In the genomic region with DNA sequence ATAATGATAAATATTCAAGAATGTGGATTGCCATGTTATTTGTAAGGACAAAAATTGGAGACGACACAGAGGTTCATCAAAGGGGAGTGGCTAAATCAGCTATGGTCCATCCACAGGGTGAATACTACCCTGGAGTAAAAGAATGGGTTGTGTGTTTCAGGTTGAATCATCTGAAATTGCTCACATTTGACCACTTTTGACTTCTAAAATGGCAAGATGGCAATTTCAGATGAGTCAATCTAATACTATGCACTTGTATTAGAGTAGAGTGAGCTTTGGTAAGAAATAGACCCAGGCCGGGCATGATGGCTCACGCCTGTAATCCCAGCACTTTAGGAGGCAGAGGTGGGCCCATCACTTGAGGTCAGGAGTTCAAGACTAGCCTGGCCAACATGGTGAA, we compare ENCODE assay signal across 20 cellular contexts.
DNase-seq lines count a peak whose midpoint lies in the region; ATAC-seq, FAIRE-seq and TF ChIP-seq lines count a peak whose summit lies in the region.
"Had no signal": no experiment of that assay in that cellular context is flagged by ENCODE, and none has a peak within 500 bp of the region (broad histone marks: within the 10 kb centered on the region; RNA-seq: fewer than 3 reads in every experiment).

No MANE protein-coding gene starts in this region.

- peak; percentile 90 for FAIRE-seq in H54 (lab: Jason Lieb, UNC)

- no peaks in the 10 kb centered on the region for H3K36me3 Mint-ChIP-seq in immature natural killer cell
- H3K36me3 Mint-ChIP-seq: activated naive CD8-positive, alpha-beta T cell had no signal

- CTCF ChIA-PET in SK-N-SH (lab: Yijun Ruan, JAX), result no interaction called here

- intact Hi-C loops in left colon (cut with DNase I, micrococcal nuclease), result no loop called here

- peaks cover 3% of the 10 kb centered on the region for H3F3A ChIP-seq in SK-N-SH (replicated peaks; ENCODE audit: insufficient read depth)

- no peak overlapping the region for H3K9ac ChIP-seq in SK-N-SH

- no peak for TF ChIP-seq RAD21 in SK-N-SH (IDR thresholded peaks at IDR 0.05; ENCODE audit: low read length)

- TF ChIP-seq EP300 in SK-N-SH (IDR thresholded peaks at IDR 0.05; ENCODE audit: borderline replicate concordance in 1 of 2, low read depth in 1 of 2, low read length in 1 of 2), result no peak

- no peaks in the 10 kb centered on the region for H4K20me1 ChIP-seq in SK-N-SH (ENCODE audit: insufficient read depth)

- no peaks in the 10 kb centered on the region for H3K79me2 ChIP-seq in SK-N-SH (ENCODE audit: insufficient read depth)

- H3K27ac Mint-ChIP-seq in immature natural killer cell, result no peak overlapping the region
- H3K27ac Mint-ChIP-seq: activated naive CD8-positive, alpha-beta T cell; effector memory CD8-positive, alpha-beta T cell had no signal

- H3K9me2 ChIP-seq in SK-N-SH, result no peaks in the 10 kb centered on the region

- no peaks in the 10 kb centered on the region for H3K4me1 Mint-ChIP-seq in immature natural killer cell

- peak; percentile 89 for DNase-seq in ELR (ENCODE audit: low read depth)
- DNase-seq in H54 (ENCODE audit: insufficient read length, low spot score), result peak; percentile 90
- no peak for DNase-seq in SK-N-SH
- peak; percentile 57 for DNase-seq in iris pigment epithelial cell (ENCODE audit: low read depth)
- DNase-seq in NCI-H69 (lab: John Stamatoyannopoulos, UW), result no peak
- DNase-seq in left colon, result no peak
- no peak for DNase-seq in immature natural killer cell
- DNase-seq in stimulated activated CD4-positive, alpha-beta T cell treated with anti-CD3 and anti-CD28 coated beads, Interleukin-4, amount 100 ng/mL, for 4 hours, result no peak
- DNase-seq: activated CD4-positive, CD25-positive, alpha-beta regulatory T cell treated with anti-CD3 and anti-CD28 coated beads, Interleukin-2, amount 50 U/mL, for 72 hours; activated CD8-positive, alpha-beta memory T cell treated with anti-CD3 and anti-CD28 coated beads, Interleukin-2, amount 50 U/mL, for 4 hours; central memory CD4-positive, alpha-beta T cell; effector memory CD8-positive, alpha-beta T cell; foreskin melanocyte; Kasumi-1; left ventricle myocardium superior; NCI-H1417 treated with DMSO at 0.1 percent for 48 hours; SIG-M5; transverse colon had no signal

- no peak overlapping the region for H3K4me2 ChIP-seq in SK-N-SH

- no peak for ATAC-seq in left colon
- ATAC-seq: effector memory CD8-positive, alpha-beta T cell; left ventricle myocardium superior had no signal

- H3K27ac ChIP-seq in SK-N-SH (ENCODE audit: low read depth in 2 of 2, low read length in 1 of 2), result no peak overlapping the region
- H3K27ac ChIP-seq: skin epidermis, transverse colon had no signal

- 64% methylated on average over 3 of the region's 3 CpGs for WGBS in SK-N-SH (ENCODE audit: low lambda C conversion rate)

- POLR2A ChIA-PET in SK-N-SH (lab: Yijun Ruan, JAX), result no interaction called here

- no peak overlapping the region for H3K4me3 Mint-ChIP-seq in immature natural killer cell
- H3K4me3 Mint-ChIP-seq: activated naive CD8-positive, alpha-beta T cell; effector memory CD8-positive, alpha-beta T cell had no signal

- no peak for TF ChIP-seq POLR2A in H54 (IDR thresholded peaks at IDR 0.05; ENCODE audit: low read depth, low read length)

- no peaks in the 10 kb centered on the region for H3K36me3 ChIP-seq in SK-N-SH (replicated peaks in 1 of 2; ENCODE audit: control insufficient read depth in 1 of 2, insufficient read depth in 2 of 2, low read length in 1 of 2)
- H3K36me3 ChIP-seq: transverse colon had no signal

- H3K27me3 ChIP-seq in SK-N-SH (ENCODE audit: insufficient read depth), result no peaks in the 10 kb centered on the region
- H3K27me3 ChIP-seq: transverse colon had no signal

- no peaks in the 10 kb centered on the region for H3K9me3 ChIP-seq in SK-N-SH
- H3K9me3 ChIP-seq: transverse colon had no signal

- no peak overlapping the region for H2AFZ ChIP-seq in SK-N-SH (ENCODE audit: low read depth)

- H3K27me3 Mint-ChIP-seq in immature natural killer cell (ENCODE audit: low read depth in 3 of 3), result peaks cover 0 to 8% (median 4%) of the 10 kb centered on the region in 3 donors

- no peak for TF ChIP-seq CTCF in SK-N-SH (IDR thresholded peaks at IDR 0.05)

- no peak overlapping the region for H3K4me3 ChIP-seq in SK-N-SH (ENCODE audit: low read depth in 2 of 2, low read length in 1 of 2)
- H3K4me3 ChIP-seq: skin epidermis, transverse colon had no signal

- H3K4me1 ChIP-seq in SK-N-SH (ENCODE audit: control insufficient read depth in 1 of 2, insufficient read depth in 2 of 2, low read depth in 1 of 2, low read length in 1 of 2), result peaks cover 0 to 3% of the 10 kb centered on the region in 2 experiments; a peak in 1 of 4 replicates
- H3K4me1 ChIP-seq: transverse colon had no signal

- H3K9me3 Mint-ChIP-seq in immature natural killer cell, result no peaks in the 10 kb centered on the region
- H3K9me3 Mint-ChIP-seq: effector memory CD8-positive, alpha-beta T cell had no signal

TF ChIP-seq in SK-N-SH, 30 proteins besides CTCF, POLR2A, EP300 and RAD21:
- TF ChIP-seq YY1 (IDR thresholded peaks at IDR 0.05; ENCODE audit: low read depth) (no peak), JUND (IDR thresholded peaks at IDR 0.05) (peak; percentile 36; the same call in 1 of the 2 replicates), RCOR1 (IDR thresholded peaks at IDR 0.05; ENCODE audit: low read length) (no peak), EZH2phosphoT487 (IDR thresholded peaks at IDR 0.05; ENCODE audit: borderline replicate concordance, low read depth) (no peak), TCF12 (IDR thresholded peaks at IDR 0.05) (no peak), RFX5 (IDR thresholded peaks at IDR 0.05; ENCODE audit: low read length) (no peak), FOXJ3 (CRISPR knock-in tag; IDR thresholded peaks at IDR 0.05) (no peak), FOSL2 (IDR thresholded peaks at IDR 0.05; ENCODE audit: borderline replicate concordance, low read depth) (peak; percentile 66; the same call in 1 of the 2 replicates)
- TF ChIP-seq, protein P1, sequence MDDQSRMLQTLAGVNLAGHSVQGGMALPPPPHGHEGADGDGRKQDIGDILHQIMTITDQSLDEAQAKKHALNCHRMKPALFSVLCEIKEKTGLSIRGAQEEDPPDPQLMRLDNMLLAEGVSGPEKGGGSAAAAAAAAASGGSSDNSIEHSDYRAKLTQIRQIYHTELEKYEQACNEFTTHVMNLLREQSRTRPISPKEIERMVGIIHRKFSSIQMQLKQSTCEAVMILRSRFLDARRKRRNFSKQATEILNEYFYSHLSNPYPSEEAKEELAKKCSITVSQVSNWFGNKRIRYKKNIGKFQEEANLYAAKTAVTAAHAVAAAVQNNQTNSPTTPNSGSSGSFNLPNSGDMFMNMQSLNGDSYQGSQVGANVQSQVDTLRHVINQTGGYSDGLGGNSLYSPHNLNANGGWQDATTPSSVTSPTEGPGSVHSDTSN (IDR thresholded peaks at IDR 0.05), result peak; percentile 35; the same call in 1 of the 2 replicates
- TF ChIP-seq, protein P2, sequence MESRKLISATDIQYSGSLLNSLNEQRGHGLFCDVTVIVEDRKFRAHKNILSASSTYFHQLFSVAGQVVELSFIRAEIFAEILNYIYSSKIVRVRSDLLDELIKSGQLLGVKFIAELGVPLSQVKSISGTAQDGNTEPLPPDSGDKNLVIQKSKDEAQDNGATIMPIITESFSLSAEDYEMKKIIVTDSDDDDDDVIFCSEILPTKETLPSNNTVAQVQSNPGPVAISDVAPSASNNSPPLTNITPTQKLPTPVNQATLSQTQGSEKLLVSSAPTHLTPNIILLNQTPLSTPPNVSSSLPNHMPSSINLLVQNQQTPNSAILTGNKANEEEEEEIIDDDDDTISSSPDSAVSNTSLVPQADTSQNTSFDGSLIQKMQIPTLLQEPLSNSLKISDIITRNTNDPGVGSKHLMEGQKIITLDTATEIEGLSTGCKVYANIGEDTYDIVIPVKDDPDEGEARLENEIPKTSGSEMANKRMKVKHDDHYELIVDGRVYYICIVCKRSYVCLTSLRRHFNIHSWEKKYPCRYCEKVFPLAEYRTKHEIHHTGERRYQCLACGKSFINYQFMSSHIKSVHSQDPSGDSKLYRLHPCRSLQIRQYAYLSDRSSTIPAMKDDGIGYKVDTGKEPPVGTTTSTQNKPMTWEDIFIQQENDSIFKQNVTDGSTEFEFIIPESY (IDR thresholded peaks at IDR 0.05; ENCODE audit: borderline replicate concordance, low read depth), result no peak
TF ChIP-seq in SK-N-SH: peak in this region for 3.

Comparison
In these comparisons a context has a peak if more than half of its experiments do, and no peak if none do; other contexts are left out.
1. DNase-seq: peak in ELR (single experiment), H54 (single experiment) and iris pigment epithelial cell (single experiment); none in SK-N-SH (single experiment), NCI-H69 (single experiment), left colon (0 of 2), immature natural killer cell (0 of 3) and stimulated activated CD4-positive, alpha-beta T cell treated with anti-CD3 and anti-CD28 coated beads, Interleukin-4, amount 100 ng/mL, for 4 hours (0 of 2).